In the genomic region with DNA sequence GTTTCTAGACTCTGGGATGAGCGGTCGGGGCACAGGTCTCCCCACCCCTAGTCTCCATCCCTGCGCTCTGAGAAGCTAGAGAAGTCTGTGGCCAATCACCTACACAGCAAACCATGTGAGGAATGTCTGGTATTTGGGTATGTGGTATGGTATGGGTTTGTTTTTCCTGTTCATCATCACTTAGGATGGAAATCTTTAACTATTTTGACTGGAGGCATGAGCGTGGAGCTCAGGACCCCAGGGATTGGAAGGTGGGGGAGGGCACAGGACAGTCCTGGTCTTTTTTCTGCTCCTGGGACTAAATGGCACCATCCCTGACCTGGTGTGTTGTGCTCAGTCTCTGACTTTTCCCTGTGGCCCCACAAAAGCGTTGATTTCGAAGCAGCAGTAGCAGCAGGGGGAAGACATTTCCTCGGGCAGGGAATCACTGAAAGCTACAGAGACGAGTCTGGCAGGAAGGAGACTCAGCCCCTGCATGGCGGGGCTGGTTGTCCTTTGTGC, we compare ENCODE assay signal across 9 cellular contexts.
DNase-seq lines count a peak whose midpoint lies in the region; ATAC-seq and TF ChIP-seq lines count a peak whose summit lies in the region.
"Had no signal": no experiment of that assay in that cellular context is flagged by ENCODE, and none has a peak within 500 bp of the region (broad histone marks: within the 10 kb centered on the region; RNA-seq: fewer than 3 reads in every experiment).

No MANE protein-coding gene starts in this region.

- H3K4me3 ChIP-seq in cardiac muscle cell (no peak overlapping the region), right cardiac atrium (ENCODE audit: low read length) (no peak overlapping the region)

- H3K36me3 ChIP-seq in cardiac muscle cell = no peaks in the 10 kb centered on the region

- peak overlapping the region; percentile 86 for H3K27ac ChIP-seq in cardiac muscle cell
- no peak overlapping the region for H3K27ac ChIP-seq in right cardiac atrium (ENCODE audit: low read length)

- no peak for ATAC-seq in right cardiac atrium
- ATAC-seq in GM18520 (IDR thresholded peaks at IDR 0.05; ENCODE audit: unreplicated experiment) = no peak
- ATAC-seq in GM21367 (IDR thresholded peaks at IDR 0.05; ENCODE audit: unreplicated experiment) = no peak
- ATAC-seq: effector memory CD8-positive, alpha-beta T cell had no signal

- H3K9me3 ChIP-seq in cardiac muscle cell (ENCODE audit: low read depth) = no peaks in the 10 kb centered on the region
- H3K9me3 ChIP-seq in right cardiac atrium (ENCODE audit: control insufficient read depth, low read length) = no peaks in the 10 kb centered on the region

- DNase-seq in cardiac muscle cell (ENCODE audit: low read depth in 1 of 2, low spot score in 1 of 2) (peak; percentile 55 to 71), right cardiac atrium (no peak), astrocyte of the hippocampus (ENCODE audit: low read depth, low spot score) (peak; percentile 94), iris pigment epithelial cell (ENCODE audit: low read depth) (peak; percentile 84), NCI-H146 (lab: John Stamatoyannopoulos, UW) (no peak), SHP77 treated with DMSO at 0.1 percent for 48 hours (lab: John Stamatoyannopoulos, UW) (no peak)
- DNase-seq: effector memory CD8-positive, alpha-beta T cell had no signal

- no peaks in the 10 kb centered on the region for H3K27me3 ChIP-seq in cardiac muscle cell
- no peaks in the 10 kb centered on the region for H3K27me3 ChIP-seq in right cardiac atrium (ENCODE audit: control insufficient read depth, insufficient read depth)

- WGBS in right cardiac atrium = 83% methylated on average over 9 of the region's 9 CpGs

- no peak for TF ChIP-seq CTCF in cardiac muscle cell (IDR thresholded peaks at IDR 0.05; ENCODE audit: low read depth, low read length)

- peaks cover 30% of the 10 kb centered on the region for H3K4me1 ChIP-seq in cardiac muscle cell (ENCODE audit: low read depth)
- peaks cover 3% of the 10 kb centered on the region for H3K4me1 ChIP-seq in right cardiac atrium (ENCODE audit: control insufficient read depth, insufficient read depth, low read length)

- intact Hi-C loops in right cardiac atrium (cut with DNase I) = no loop called here

Comparison
In these comparisons a context has a peak if more than half of its experiments do, and no peak if none do; other contexts are left out.
1. DNase-seq: peak in cardiac muscle cell (2 of 2), astrocyte of the hippocampus (single experiment) and iris pigment epithelial cell (single experiment); none in right cardiac atrium (0 of 3), NCI-H146 (single experiment) and SHP77 treated with DMSO at 0.1 percent for 48 hours (single experiment).